Comparison of ENCODE assay signal across 8 cellular contexts in the genomic region with DNA sequence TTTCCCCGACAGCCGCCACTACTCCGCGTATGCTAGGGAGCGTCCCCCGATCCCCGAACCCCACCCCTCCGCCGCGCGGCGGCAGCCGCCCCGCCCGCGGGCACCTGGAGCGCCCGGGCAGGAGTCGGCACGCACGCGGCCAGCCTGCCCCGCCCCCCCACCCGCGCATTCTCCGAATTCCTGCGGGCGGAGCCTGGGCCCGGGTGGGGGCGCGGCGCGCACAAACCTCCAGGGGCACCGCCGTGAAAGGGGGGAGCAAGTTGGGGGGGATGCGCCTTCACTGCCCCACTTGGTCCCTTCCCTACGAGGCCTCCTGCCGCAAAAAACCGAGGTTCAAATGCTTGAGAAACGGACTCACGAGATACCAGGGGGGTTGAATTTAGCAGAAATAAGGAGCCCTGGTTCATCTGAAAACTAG. TPM values are rescaled to one million over a fixed set of nuclear protein-coding genes. Genes with fewer than 3 reads are reported as not detected.
A peak's percentile ranks its signal among the peaks of the same experiment; 100 is the strongest.
DNase-seq lines count a peak whose midpoint lies in the region; ATAC-seq and TF ChIP-seq lines count a peak whose summit lies in the region.

No MANE protein-coding gene starts in this region.

- TF ChIP-seq POLR2A in Peyer's patch (IDR thresholded peaks at IDR 0.05) = no peak

- H3K27me3 Mint-ChIP-seq in CD8-positive, alpha-beta memory T cell = peaks cover 0 to 13% of the 10 kb centered on the region in 2 donors

- POLR2A ChIA-PET in CD8-positive, alpha-beta memory T cell (lab: Charles Lee) = interaction anchor here (2.2 kb wide), 1 partner anchor 24 kb away, joined by 5 read pairs; a partner anchor contains a TSS

- H3K79me2 ChIP-seq in mammary epithelial cell (ENCODE audit: insufficient read depth, low read length) = peaks cover 82% of the 10 kb centered on the region

- intact Hi-C loops in mammary epithelial cell (cut with micrococcal nuclease) (loop anchor here (5.0 to 10.0 kb wide), 2 partner anchors 143 to 204 kb away; a partner anchor contains a TSS), left lung (cut with DNase I) (loop anchor here in 1 of 2 donors (10.0 kb wide), 1 partner anchor 74 kb away; a partner anchor contains a TSS)

- no peaks in the 10 kb centered on the region for H3K9me3 ChIP-seq in CD8-positive, alpha-beta memory T cell (ENCODE audit: low read length)
- peaks cover 0 to 5% (median 0%) of the 10 kb centered on the region in 4 donors for H3K9me3 ChIP-seq in Peyer's patch
- H3K9me3 ChIP-seq in mammary epithelial cell (replicated peaks; ENCODE audit: insufficient read depth, low read length) = no peaks in the 10 kb centered on the region
- no peaks in the 10 kb centered on the region for H3K9me3 ChIP-seq in left lung
- no peaks in the 10 kb centered on the region for H3K9me3 ChIP-seq in subcutaneous abdominal adipose tissue (ENCODE audit: control insufficient read depth in 5 of 5, low read length in 5 of 5)

- DNase-seq in CD8-positive, alpha-beta memory T cell = peak in 3 of 5 donors; percentile 5 to 55 (median 24)
- DNase-seq in Peyer's patch = peak in 1 of 3 donors; percentile 73
- peak; percentile 69 for DNase-seq in mammary epithelial cell
- peak; percentile 37 to 89 for DNase-seq in left lung
- DNase-seq in C1 segment of cervical spinal cord (lab: John Stamatoyannopoulos, UW) = no peak

- in situ Hi-C loops in mammary epithelial cell (cut with MboI; ENCODE audit: low sequenced_read_pairs in 2 of 2) = no loop called here

- peak overlapping the region; percentile 84 for H3K9ac ChIP-seq in mammary epithelial cell (ENCODE audit: insufficient read depth, low read length)
- peak overlapping the region in 2 of 5 donors; percentile 40 to 76 for H3K9ac ChIP-seq in subcutaneous abdominal adipose tissue (ENCODE audit: low read length in 5 of 5)

- WGBS in mammary epithelial cell (ENCODE audit: low coverage, missing lambda C conversion rate) = 2% methylated on average over 10 of the region's 41 CpGs

- peak overlapping the region in 1 of 8 donors; percentile 20 for H3K27ac Mint-ChIP-seq in CD8-positive, alpha-beta memory T cell

- CTCF ChIA-PET in CD8-positive, alpha-beta memory T cell (lab: Charles Lee) = interaction anchor here (1.2 to 27.9 kb wide), 6 partner anchors 10 to 411 kb away, joined by 3 to 732 read pairs (median 8); a partner anchor contains a TSS
- CTCF ChIA-PET in mammary epithelial cell (lab: Charles Lee; ENCODE audit: low non-redundant PET) = no interaction called here

- peak overlapping the region; percentile 61 to 84 (median 64) for H3K4me3 Mint-ChIP-seq in CD8-positive, alpha-beta memory T cell

- H3K9me3 Mint-ChIP-seq in CD8-positive, alpha-beta memory T cell = no peaks in the 10 kb centered on the region

- dilution Hi-C loops in mammary epithelial cell (cut with HindIII; ENCODE audit: low sequenced_read_pairs) = loop anchor here (10.0 to 25.0 kb wide), 2 partner anchors 64 to 207 kb away; a partner anchor contains a TSS

- H3K27ac ChIP-seq in CD8-positive, alpha-beta memory T cell (ENCODE audit: low read depth, low read length) = no peak overlapping the region
- H3K27ac ChIP-seq in Peyer's patch (peak overlapping the region; percentile 9 to 45 (median 29)), mammary epithelial cell (ENCODE audit: insufficient read depth, low read depth, low read length) (peak overlapping the region; percentile 84), left lung (peak overlapping the region; percentile 71 to 72), subcutaneous abdominal adipose tissue (ENCODE audit: low read depth, low read length) (peak overlapping the region; percentile 79)

- no peaks in the 10 kb centered on the region for H3K36me3 ChIP-seq in CD8-positive, alpha-beta memory T cell (ENCODE audit: insufficient read depth, low read length)
- no peaks in the 10 kb centered on the region for H3K36me3 ChIP-seq in Peyer's patch
- H3K36me3 ChIP-seq in mammary epithelial cell (ENCODE audit: insufficient read depth, low read length) = peaks cover 12% of the 10 kb centered on the region
- no peaks in the 10 kb centered on the region for H3K36me3 ChIP-seq in left lung
- no peaks in the 10 kb centered on the region for H3K36me3 ChIP-seq in subcutaneous abdominal adipose tissue (ENCODE audit: control insufficient read depth in 5 of 5, insufficient read depth in 5 of 5, low read length in 5 of 5)

- no peak overlapping the region for H2AFZ ChIP-seq in mammary epithelial cell (ENCODE audit: low read depth, low read length)

- H3K27me3 ChIP-seq in CD8-positive, alpha-beta memory T cell (ENCODE audit: insufficient read depth, low read length, poor library complexity, severe bottlenecking) = no peaks in the 10 kb centered on the region
- H3K27me3 ChIP-seq in Peyer's patch (no peaks in the 10 kb centered on the region), mammary epithelial cell (ENCODE audit: insufficient read depth, low read length) (no peaks in the 10 kb centered on the region), left lung (peaks cover 7 to 43% of the 10 kb centered on the region in 2 donors), subcutaneous abdominal adipose tissue (ENCODE audit: control insufficient read depth in 5 of 5, insufficient read depth in 4 of 5, low read length in 5 of 5) (no peaks in the 10 kb centered on the region)

- peaks cover 18% of the 10 kb centered on the region for H3K4me1 ChIP-seq in CD8-positive, alpha-beta memory T cell (ENCODE audit: insufficient read depth, low read length)
- peaks cover 0 to 53% (median 21%) of the 10 kb centered on the region in 4 donors for H3K4me1 ChIP-seq in Peyer's patch
- H3K4me1 ChIP-seq in mammary epithelial cell (ENCODE audit: insufficient read depth, low read length) = peaks cover 31% of the 10 kb centered on the region
- H3K4me1 ChIP-seq in left lung = peaks cover 32 to 57% of the 10 kb centered on the region in 2 donors
- H3K4me1 ChIP-seq in subcutaneous abdominal adipose tissue (ENCODE audit: control insufficient read depth in 5 of 5, insufficient read depth in 5 of 5, low read length in 5 of 5) = peaks cover 7 to 66% (median 54%) of the 10 kb centered on the region in 5 donors

- H3K4me2 ChIP-seq in mammary epithelial cell (ENCODE audit: insufficient read depth, low read depth, low read length) = peak overlapping the region; percentile 80

- no peaks in the 10 kb centered on the region for H3K36me3 Mint-ChIP-seq in CD8-positive, alpha-beta memory T cell

- no peak for TF ChIP-seq CTCF in Peyer's patch (IDR thresholded peaks at IDR 0.05)
- TF ChIP-seq CTCF in mammary epithelial cell (conservative IDR thresholded peaks at IDR 0.05 in 1 of 2, IDR thresholded peaks at IDR 0.05 in 1 of 2; ENCODE audit: extremely low read depth in 1 of 2, insufficient read depth in 1 of 2, low read depth in 1 of 2, low read length in 2 of 2) = no peak
- no peak for TF ChIP-seq CTCF in left lung (IDR thresholded peaks at IDR 0.05)

- H3K4me1 Mint-ChIP-seq in CD8-positive, alpha-beta memory T cell = peaks cover 3 to 7% (median 5%) of the 10 kb centered on the region in 3 donors

- BruUV-seq in mammary epithelial cell (replicated peaks; lab: Mats Ljungman, UMichigan) = no TSS peak

- H4K20me1 ChIP-seq in mammary epithelial cell (ENCODE audit: insufficient read depth, low read length) = no peaks in the 10 kb centered on the region

- H3K4me3 ChIP-seq in CD8-positive, alpha-beta memory T cell (ENCODE audit: low read length) = peak overlapping the region; percentile 45
- H3K4me3 ChIP-seq in Peyer's patch = peak overlapping the region; percentile 48 to 75 (median 62)
- H3K4me3 ChIP-seq in mammary epithelial cell (replicated peaks in 1 of 3; ENCODE audit: insufficient read depth in 1 of 3, low read depth in 2 of 3, low read length in 3 of 3) = peak overlapping the region; percentile 64 to 90 (median 76)
- peak overlapping the region; percentile 69 to 82 for H3K4me3 ChIP-seq in left lung
- H3K4me3 ChIP-seq in subcutaneous abdominal adipose tissue (ENCODE audit: low read depth in 1 of 5, low read length in 5 of 5) = peak overlapping the region in 4 of 5 donors; percentile 73 to 93 (median 90)

- ATAC-seq in left lung (peak; percentile 37), HG03159 (IDR thresholded peaks at IDR 0.05; ENCODE audit: unreplicated experiment) (no peak), GM18517 (IDR thresholded peaks at IDR 0.05; ENCODE audit: unreplicated experiment) (no peak)

RNA-seq across cellular contexts. Expression of a gene that starts 1.7 kb away (rescaled TPM):
- total RNA-seq in CD8-positive, alpha-beta memory T cell = 1 to 10 TPM in 1 of 2 experiments, under 1 TPM in 1; 0.90 to 1.2 TPM
- polyA plus RNA-seq in CD8-positive, alpha-beta memory T cell = 0.64 TPM
- total RNA-seq in Peyer's patch (1 to 10 TPM in 3 of 4 donors, under 1 TPM in 1; 0.70 to 3.3 (median 2.4) TPM), mammary epithelial cell (100 to 1,000 TPM; 234 to 275 TPM), left lung (10 to 100 TPM; 37.9 to 39.5 TPM)
- 88.5 TPM for polyA plus RNA-seq in mammary epithelial cell
- polyA minus RNA-seq in mammary epithelial cell = 247 TPM

RNA-seq across cellular contexts. Expression of a gene that starts 23.8 kb away (rescaled TPM):
- 10 to 100 TPM; 43.3 to 48.3 TPM for total RNA-seq in CD8-positive, alpha-beta memory T cell
- 24.6 TPM for polyA plus RNA-seq in CD8-positive, alpha-beta memory T cell
- total RNA-seq in Peyer's patch (100 to 1,000 TPM in 1 of 4 donors, 10 to 100 TPM in 3; 73.4 to 105 (median 83.5) TPM), mammary epithelial cell (10 to 100 TPM; 32.0 to 35.0 TPM), left lung (10 to 100 TPM; 47.6 to 51.4 TPM)
- 29.9 TPM for polyA plus RNA-seq in mammary epithelial cell
- polyA minus RNA-seq in mammary epithelial cell = 33.4 TPM

RNA-seq across cellular contexts. Expression of a gene that starts 29.3 kb away (rescaled TPM):
- total RNA-seq in CD8-positive, alpha-beta memory T cell = 1 to 10 TPM; 7.5 to 8.3 TPM
- polyA plus RNA-seq in CD8-positive, alpha-beta memory T cell = 5.8 TPM
- 10 to 100 TPM; 11.0 to 34.4 (median 19.8) TPM for total RNA-seq in Peyer's patch
- total RNA-seq in mammary epithelial cell = 1 to 10 TPM; 3.6 to 6.7 TPM
- 6.7 TPM for polyA plus RNA-seq in mammary epithelial cell
- not detected for polyA minus RNA-seq in mammary epithelial cell
- total RNA-seq in left lung = 1 to 10 TPM; 8.3 TPM

RNA-seq across cellular contexts. Expression of a gene that starts 51.5 kb away (rescaled TPM):
- 100 to 1,000 TPM; 191 to 200 TPM for total RNA-seq in CD8-positive, alpha-beta memory T cell
- polyA plus RNA-seq in CD8-positive, alpha-beta memory T cell = 41.3 TPM
- total RNA-seq in Peyer's patch (10 to 100 TPM; 20.5 to 41.3 (median 26.6) TPM), mammary epithelial cell (100 to 1,000 TPM in 1 of 2 donors, 10 to 100 TPM in 1; 61.3 to 120 TPM), left lung (10 to 100 TPM; 48.7 to 73.3 TPM)
- 217 TPM for polyA plus RNA-seq in mammary epithelial cell
- polyA minus RNA-seq in mammary epithelial cell = 327 TPM

RNA-seq across cellular contexts. Expression of a gene that starts 54.0 kb away (rescaled TPM):
- 100 to 1,000 TPM; 186 to 198 TPM for total RNA-seq in CD8-positive, alpha-beta memory T cell
- polyA plus RNA-seq in CD8-positive, alpha-beta memory T cell = 37.1 TPM
- total RNA-seq in Peyer's patch = 100 to 1,000 TPM in 1 of 4 donors, 10 to 100 TPM in 3; 49.6 to 116 (median 68.8) TPM
- total RNA-seq in mammary epithelial cell = 100 to 1,000 TPM; 145 to 152 TPM
- 332 TPM for polyA plus RNA-seq in mammary epithelial cell
- polyA minus RNA-seq in mammary epithelial cell = 194 TPM
- total RNA-seq in left lung = 100 to 1,000 TPM; 114 to 140 TPM

Comparison
In these comparisons a context has a peak if more than half of its experiments do, and no peak if none do; other contexts are left out.
1. DNase-seq: peak in CD8-positive, alpha-beta memory T cell (3 of 5), mammary epithelial cell (single experiment) and left lung (2 of 2); none in C1 segment of cervical spinal cord (0 of 14).
2. RNA of a gene that starts 1.7 kb away (total RNA-seq): 234 to 275 TPM in mammary epithelial cell and 37.9 to 39.5 TPM in left lung; 0.70 to 3.3 TPM in Peyer's patch and 0.90 to 1.2 TPM in CD8-positive, alpha-beta memory T cell; every median in the first group is over 4 times any median in the second.
3. Peak in every context shown above with its lines, with median percentiles within 50 percentile points of each other: H3K4me3 ChIP-seq.